In the genomic region with DNA sequence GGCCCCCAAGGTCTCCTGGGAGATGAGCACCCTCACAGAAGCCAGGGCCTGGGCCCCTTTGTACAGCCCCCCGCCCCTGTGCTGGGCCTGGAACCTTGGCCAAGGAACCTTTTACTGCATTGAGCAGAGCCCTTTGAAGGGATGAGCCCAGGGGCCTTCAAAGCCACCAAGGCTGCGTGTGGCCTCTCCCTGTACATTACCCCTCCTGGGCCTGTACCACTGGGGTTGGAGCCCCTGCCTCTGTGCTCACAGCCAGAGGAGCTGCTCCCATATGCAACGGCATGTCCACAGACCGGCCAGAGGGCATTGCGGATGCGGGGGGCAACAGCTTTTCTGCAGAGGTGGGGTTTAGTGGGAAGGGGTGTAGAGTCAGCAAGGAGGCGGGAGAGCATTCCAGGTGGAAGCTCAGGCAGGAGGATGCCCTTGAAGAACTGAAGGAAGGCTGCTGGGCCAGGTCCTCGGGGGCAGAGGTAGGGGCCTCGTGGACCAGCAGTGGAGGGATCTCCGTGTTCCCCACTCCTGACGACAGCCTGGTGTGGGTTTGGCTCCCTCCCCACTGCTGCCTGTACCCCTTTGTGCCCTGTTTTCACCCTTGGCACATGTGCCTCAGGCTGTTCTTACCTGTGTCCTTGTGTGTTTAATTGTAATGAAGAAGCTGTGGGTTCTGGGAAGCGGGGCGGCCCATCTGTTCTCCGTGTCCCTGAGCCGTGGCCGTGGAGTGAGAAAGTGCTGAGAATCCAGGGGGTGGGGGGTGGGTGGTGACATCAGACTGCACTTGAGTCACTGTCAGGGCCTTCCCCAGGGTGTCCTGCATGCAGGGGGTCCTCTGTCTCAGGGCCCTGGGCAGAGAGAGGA, we compare ENCODE assay signal across 3 cellular contexts.
TF ChIP-seq lines count a peak whose summit lies in the region.

No MANE protein-coding gene starts in this region.

TF ChIP-seq in GM23338, 12 proteins besides CTCF, POLR2A, EP300 and RAD21:
- no peak for TF ChIP-seq ZNF114 (CRISPR knock-in tag; IDR thresholded peaks at IDR 0.05)

TF ChIP-seq in HEK293, 187 proteins besides CTCF, POLR2A, EP300 and RAD21:
- TF ChIP-seq ZNF623 (tag by site-specific recombination; IDR thresholded peaks at IDR 0.05) (no peak), ZNF785 (tag by site-specific recombination; IDR thresholded peaks at IDR 0.05) (no peak), ZFP69B (tag by site-specific recombination; IDR thresholded peaks at IDR 0.05) (no peak), ZNF391 (tag by site-specific recombination; IDR thresholded peaks at IDR 0.05; ENCODE audit: borderline replicate concordance, low read depth) (no peak), ZNF549 (tag by site-specific recombination; IDR thresholded peaks at IDR 0.05) (no peak), ZNF561 (tag by site-specific recombination; IDR thresholded peaks at IDR 0.05; ENCODE audit: borderline replicate concordance) (no peak), ZNF555 (tag by site-specific recombination; conservative IDR thresholded peaks at IDR 0.05) (no peak), ZNF677 (tag by site-specific recombination; IDR thresholded peaks at IDR 0.05) (peak; percentile 97), GLIS2 (tag by site-specific recombination; IDR thresholded peaks at IDR 0.05) (0 out of 2 replicates have a peak, but pooled peaks have one; percentile 9), YY1 (tag by site-specific recombination; IDR thresholded peaks at IDR 0.05) (no peak), ZBTB1 (tag by site-specific recombination; IDR thresholded peaks at IDR 0.05) (no peak), ZNF423 (tag by site-specific recombination; IDR thresholded peaks at IDR 0.05) (no peak), ZNF221 (tag by site-specific recombination; IDR thresholded peaks at IDR 0.05; ENCODE audit: borderline replicate concordance) (no peak), ZIC2 (tag by site-specific recombination; IDR thresholded peaks at IDR 0.05) (peak; percentile 71), ZNF19 (tag by site-specific recombination; IDR thresholded peaks at IDR 0.05; ENCODE audit: low read depth) (no peak), GLIS1 (tag by site-specific recombination; IDR thresholded peaks at IDR 0.05) (peak; percentile 97), ZNF521 (tag by site-specific recombination; IDR thresholded peaks at IDR 0.05) (no peak), ZNF596 (tag by site-specific recombination; IDR thresholded peaks at IDR 0.05) (no peak), ZNF792 (tag by site-specific recombination; IDR thresholded peaks at IDR 0.05) (no peak)
- TF ChIP-seq, protein P1, sequence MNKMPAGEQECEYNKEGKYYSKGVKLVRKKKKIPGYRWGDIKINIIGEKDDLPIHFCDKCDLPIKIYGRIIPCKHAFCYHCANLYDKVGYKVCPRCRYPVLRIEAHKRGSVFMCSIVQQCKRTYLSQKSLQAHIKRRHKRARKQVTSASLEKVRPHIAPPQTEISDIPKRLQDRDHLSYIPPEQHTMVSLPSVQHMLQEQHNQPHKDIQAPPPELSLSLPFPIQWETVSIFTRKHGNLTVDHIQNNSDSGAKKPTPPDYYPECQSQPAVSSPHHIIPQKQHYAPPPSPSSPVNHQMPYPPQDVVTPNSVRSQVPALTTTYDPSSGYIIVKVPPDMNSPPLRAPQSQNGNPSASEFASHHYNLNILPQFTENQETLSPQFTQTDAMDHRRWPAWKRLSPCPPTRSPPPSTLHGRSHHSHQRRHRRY (tag by site-specific recombination; IDR thresholded peaks at IDR 0.05): no peak
- TF ChIP-seq, protein P2, sequence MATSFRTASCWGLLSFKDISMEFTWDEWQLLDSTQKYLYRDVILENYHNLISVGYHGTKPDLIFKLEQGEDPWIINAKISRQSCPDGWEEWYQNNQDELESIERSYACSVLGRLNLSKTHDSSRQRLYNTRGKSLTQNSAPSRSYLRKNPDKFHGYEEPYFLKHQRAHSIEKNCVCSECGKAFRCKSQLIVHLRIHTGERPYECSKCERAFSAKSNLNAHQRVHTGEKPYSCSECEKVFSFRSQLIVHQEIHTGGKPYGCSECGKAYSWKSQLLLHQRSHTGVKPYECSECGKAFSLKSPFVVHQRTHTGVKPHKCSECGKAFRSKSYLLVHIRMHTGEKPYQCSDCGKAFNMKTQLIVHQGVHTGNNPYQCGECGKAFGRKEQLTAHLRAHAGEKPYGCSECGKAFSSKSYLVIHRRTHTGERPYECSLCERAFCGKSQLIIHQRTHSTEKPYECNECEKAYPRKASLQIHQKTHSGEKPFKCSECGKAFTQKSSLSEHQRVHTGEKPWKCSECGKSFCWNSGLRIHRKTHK (tag by site-specific recombination; IDR thresholded peaks at IDR 0.05): no peak
- TF ChIP-seq, protein P3, sequence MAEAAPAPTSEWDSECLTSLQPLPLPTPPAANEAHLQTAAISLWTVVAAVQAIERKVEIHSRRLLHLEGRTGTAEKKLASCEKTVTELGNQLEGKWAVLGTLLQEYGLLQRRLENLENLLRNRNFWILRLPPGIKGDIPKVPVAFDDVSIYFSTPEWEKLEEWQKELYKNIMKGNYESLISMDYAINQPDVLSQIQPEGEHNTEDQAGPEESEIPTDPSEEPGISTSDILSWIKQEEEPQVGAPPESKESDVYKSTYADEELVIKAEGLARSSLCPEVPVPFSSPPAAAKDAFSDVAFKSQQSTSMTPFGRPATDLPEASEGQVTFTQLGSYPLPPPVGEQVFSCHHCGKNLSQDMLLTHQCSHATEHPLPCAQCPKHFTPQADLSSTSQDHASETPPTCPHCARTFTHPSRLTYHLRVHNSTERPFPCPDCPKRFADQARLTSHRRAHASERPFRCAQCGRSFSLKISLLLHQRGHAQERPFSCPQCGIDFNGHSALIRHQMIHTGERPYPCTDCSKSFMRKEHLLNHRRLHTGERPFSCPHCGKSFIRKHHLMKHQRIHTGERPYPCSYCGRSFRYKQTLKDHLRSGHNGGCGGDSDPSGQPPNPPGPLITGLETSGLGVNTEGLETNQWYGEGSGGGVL (tag by site-specific recombination; IDR thresholded peaks at IDR 0.05): no peak
- TF ChIP-seq, protein P4, sequence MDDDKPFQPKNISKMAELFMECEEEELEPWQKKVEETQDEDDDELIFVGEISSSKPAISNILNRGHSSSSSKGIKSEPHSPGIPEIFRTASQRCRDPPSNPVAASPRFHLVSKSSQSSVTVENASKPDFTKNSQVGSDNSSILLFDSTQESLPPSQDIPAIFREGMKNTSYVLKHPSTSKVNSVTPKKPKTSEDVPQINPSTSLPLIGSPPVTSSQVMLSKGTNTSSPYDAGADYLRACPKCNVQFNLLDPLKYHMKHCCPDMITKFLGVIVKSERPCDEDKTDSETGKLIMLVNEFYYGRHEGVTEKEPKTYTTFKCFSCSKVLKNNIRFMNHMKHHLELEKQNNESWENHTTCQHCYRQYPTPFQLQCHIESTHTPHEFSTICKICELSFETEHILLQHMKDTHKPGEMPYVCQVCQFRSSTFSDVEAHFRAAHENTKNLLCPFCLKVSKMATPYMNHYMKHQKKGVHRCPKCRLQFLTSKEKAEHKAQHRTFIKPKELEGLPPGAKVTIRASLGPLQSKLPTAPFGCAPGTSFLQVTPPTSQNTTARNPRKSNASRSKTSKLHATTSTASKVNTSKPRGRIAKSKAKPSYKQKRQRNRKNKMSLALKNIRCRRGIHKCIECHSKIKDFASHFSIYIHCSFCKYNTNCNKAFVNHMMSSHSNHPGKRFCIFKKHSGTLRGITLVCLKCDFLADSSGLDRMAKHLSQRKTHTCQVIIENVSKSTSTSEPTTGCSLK (tag by site-specific recombination; IDR thresholded peaks at IDR 0.05): no peak

TF ChIP-seq in H1, 55 proteins besides CTCF, POLR2A, EP300 and RAD21:
- TF ChIP-seq, protein P5, sequence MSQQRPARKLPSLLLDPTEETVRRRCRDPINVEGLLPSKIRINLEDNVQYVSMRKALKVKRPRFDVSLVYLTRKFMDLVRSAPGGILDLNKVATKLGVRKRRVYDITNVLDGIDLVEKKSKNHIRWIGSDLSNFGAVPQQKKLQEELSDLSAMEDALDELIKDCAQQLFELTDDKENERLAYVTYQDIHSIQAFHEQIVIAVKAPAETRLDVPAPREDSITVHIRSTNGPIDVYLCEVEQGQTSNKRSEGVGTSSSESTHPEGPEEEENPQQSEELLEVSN (IDR thresholded peaks at IDR 0.05): peak; percentile 31; the same call in 1 of the 2 replicates
- TF ChIP-seq SRF (IDR thresholded peaks at IDR 0.05; ENCODE audit: low read depth, low read length): no peak
- TF ChIP-seq KDM4A (IDR thresholded peaks at IDR 0.05; ENCODE audit: low read depth, low read length, severe bottlenecking): no peak
- no peak for TF ChIP-seq MAFK (IDR thresholded peaks at IDR 0.05; ENCODE audit: low read depth, low read length)
